ENCODE assay signal across 8 cellular contexts in the genomic region with DNA sequence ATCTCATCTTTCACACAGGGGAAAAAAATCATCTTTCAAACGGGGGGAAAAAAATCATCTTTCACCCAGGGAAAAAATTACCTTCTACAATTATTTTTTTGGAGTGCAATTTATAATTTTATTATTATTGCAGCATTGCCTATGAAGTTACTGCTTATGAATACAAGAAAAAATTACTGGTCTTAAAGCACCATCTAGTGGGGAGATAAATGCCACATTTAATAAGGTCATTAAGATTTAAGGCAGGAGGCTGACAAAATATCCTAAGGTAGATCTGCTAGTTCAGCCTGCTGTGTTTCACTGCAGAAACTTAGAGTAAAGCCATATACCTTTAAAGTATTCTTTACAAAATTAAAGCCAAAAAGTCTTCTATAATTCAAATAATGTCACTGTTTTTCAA. TPM values are rescaled to one million over a fixed set of nuclear protein-coding genes. Genes with fewer than 3 reads are reported as not detected.
A peak's percentile ranks its signal among the peaks of the same experiment; 100 is the strongest.
DNase-seq lines count a peak whose midpoint lies in the region; FAIRE-seq and TF ChIP-seq lines count a peak whose summit lies in the region.

No MANE protein-coding gene starts in this region.

- FAIRE-seq in colon (lab: Jason Lieb, UNC) = peak; percentile 10

- no peaks in the 10 kb centered on the region for H3K9me3 Mint-ChIP-seq in neural crest cell

- H3K4me3 Mint-ChIP-seq in neural crest cell = no peak overlapping the region

- no peak overlapping the region for H3K27ac Mint-ChIP-seq in neural crest cell (ENCODE audit: unreplicated experiment)

- no peaks in the 10 kb centered on the region for H3K27me3 Mint-ChIP-seq in neural crest cell (ENCODE audit: low read depth)

- DNase-seq in DMS53 treated with DMSO at 0.1 percent for 48 hours (lab: John Stamatoyannopoulos, UW; ENCODE audit: unreplicated experiment) = peak; percentile 11
- DNase-seq in NAMALWA (ENCODE audit: low spot score) = peak; percentile 62
- no peak for DNase-seq in neural crest cell (ENCODE audit: low read depth, low spot score)
- DNase-seq in occipital lobe (lab: John Stamatoyannopoulos, UW) = no peak
- no peak for DNase-seq in SKM-1 (lab: John Stamatoyannopoulos, UW; ENCODE audit: unreplicated experiment)
- no peak for DNase-seq in activated CD4-positive, alpha-beta T cell treated with anti-CD3 and anti-CD28 coated beads for 4 hours
- DNase-seq in C1 segment of cervical spinal cord (lab: John Stamatoyannopoulos, UW) = no peak

- H3K4me1 Mint-ChIP-seq in neural crest cell = no peaks in the 10 kb centered on the region

- peaks cover 14% of the 10 kb centered on the region for H3K36me3 Mint-ChIP-seq in neural crest cell (ENCODE audit: low read depth)

- peak; percentile 65 for TF ChIP-seq CTCF in neural crest cell (conservative IDR thresholded peaks at IDR 0.05)

RNA-seq across cellular contexts. Expression of gene SHCBP1, which starts 13.7 kb away (rescaled TPM):
- 18.7 and 19.2 TPM in 2 replicates for total RNA-seq in neural crest cell
- total RNA-seq in occipital lobe = 2.8 TPM

Comparison
In these comparisons a context has a peak if more than half of its experiments do, and no peak if none do; other contexts are left out.
1. DNase-seq: peak in DMS53 treated with DMSO at 0.1 percent for 48 hours (single experiment) and NAMALWA (single experiment); none in neural crest cell (single experiment), occipital lobe (single experiment), SKM-1 (single experiment), activated CD4-positive, alpha-beta T cell treated with anti-CD3 and anti-CD28 coated beads for 4 hours (0 of 2) and C1 segment of cervical spinal cord (0 of 14).